Comparison of ENCODE assay signal across 4 cellular contexts in genomic region chr12:45619736-45620135, GRCh38.
"Had no signal": no experiment of that assay in that cellular context is flagged by ENCODE, and none has a peak within 500 bp of the region (broad histone marks: within the 10 kb centered on the region; RNA-seq: fewer than 3 reads in every experiment).

No MANE protein-coding gene starts in this region.

- H3K4me3 Mint-ChIP-seq: GM23338, H9 had no signal

- H3K4me2 ChIP-seq: GM23338 had no signal

- H3K4me3 ChIP-seq: GM23338 had no signal

- DNase-seq: H9, HCEC 1CT, IMR-90 had no signal

- H3K27ac Mint-ChIP-seq: GM23338, H9 had no signal

- H2AFZ ChIP-seq: GM23338 had no signal

- H3K4me1 Mint-ChIP-seq: GM23338 had no signal

- H3K9me3 Mint-ChIP-seq: H9 had no signal

- ATAC-seq: GM23338 had no signal
